ENCODE assay signal across 16 cellular contexts in genomic region chr7:116766881-116767280, GRCh38.
A peak's percentile ranks its signal among the peaks of the same experiment; 100 is the strongest.
DNase-seq lines count a peak whose midpoint lies in the region; ATAC-seq lines count a peak whose summit lies in the region.
"Had no signal": no experiment of that assay in that cellular context is flagged by ENCODE, and none has a peak within 500 bp of the region (broad histone marks: within the 10 kb centered on the region; RNA-seq: fewer than 3 reads in every experiment).

No MANE protein-coding gene starts in this region.

- H3K36me3 Mint-ChIP-seq in stimulated activated effector memory CD8-positive, alpha-beta T cell treated with anti-CD3 and anti-CD28 coated beads, Interleukin-12 subunit alpha, Interleukin-12 subunit beta, amount 100 ng/mL, for 72 hours: no peaks in the 10 kb centered on the region

- no peak overlapping the region for H3K27ac Mint-ChIP-seq in stimulated activated effector memory CD8-positive, alpha-beta T cell treated with anti-CD3 and anti-CD28 coated beads, Interleukin-12 subunit alpha, Interleukin-12 subunit beta, amount 100 ng/mL, for 72 hours

- H3K9me3 Mint-ChIP-seq in stimulated activated effector memory CD8-positive, alpha-beta T cell treated with anti-CD3 and anti-CD28 coated beads, Interleukin-12 subunit alpha, Interleukin-12 subunit beta, amount 100 ng/mL, for 72 hours: no peaks in the 10 kb centered on the region
- H3K9me3 Mint-ChIP-seq: H9 had no signal

- H3K4me3 Mint-ChIP-seq in stimulated activated effector memory CD8-positive, alpha-beta T cell treated with anti-CD3 and anti-CD28 coated beads, Interleukin-12 subunit alpha, Interleukin-12 subunit beta, amount 100 ng/mL, for 72 hours: no peak overlapping the region
- H3K4me3 Mint-ChIP-seq: H9 had no signal

- DNase-seq in DMS53 (lab: John Stamatoyannopoulos, UW) (peak; percentile 13), DMS53 treated with DMSO at 0.1 percent for 48 hours (lab: John Stamatoyannopoulos, UW; ENCODE audit: unreplicated experiment) (no peak), left lobe of liver (ENCODE audit: low spot score) (no peak), mucosa of gallbladder (ENCODE audit: low spot score) (peak; percentile 21), AG20443 (ENCODE audit: low spot score) (no peak), NCI-H82 (lab: John Stamatoyannopoulos, UW) (no peak)
- no peak for DNase-seq in stimulated activated effector memory CD8-positive, alpha-beta T cell treated with anti-CD3 and anti-CD28 coated beads, Interleukin-12 subunit alpha, Interleukin-12 subunit beta, amount 100 ng/mL, for 72 hours (ENCODE audit: low spot score in 2 of 2)
- no peak for DNase-seq in central memory CD4-positive, alpha-beta T cell
- DNase-seq: AML-193, Calu3, DMS 273 treated with DMSO at 0.1 percent for 48 hours, DND-41, GDM1, GOT3, H9, IMR-90 had no signal

- no peaks in the 10 kb centered on the region for H3K4me1 Mint-ChIP-seq in stimulated activated effector memory CD8-positive, alpha-beta T cell treated with anti-CD3 and anti-CD28 coated beads, Interleukin-12 subunit alpha, Interleukin-12 subunit beta, amount 100 ng/mL, for 72 hours
- H3K4me1 Mint-ChIP-seq: H9 had no signal

- ATAC-seq in left lobe of liver: peak; percentile 89
- ATAC-seq in stimulated activated effector memory CD8-positive, alpha-beta T cell treated with anti-CD3 and anti-CD28 coated beads, Interleukin-12 subunit alpha, Interleukin-12 subunit beta, amount 100 ng/mL, for 72 hours: peak; percentile 24

Comparison
In these comparisons a context has a peak if more than half of its experiments do, and no peak if none do; other contexts are left out.
1. DNase-seq: peak in DMS53 (single experiment) and mucosa of gallbladder (single experiment); none in DMS53 treated with DMSO at 0.1 percent for 48 hours (single experiment), left lobe of liver (single experiment), stimulated activated effector memory CD8-positive, alpha-beta T cell treated with anti-CD3 and anti-CD28 coated beads, Interleukin-12 subunit alpha, Interleukin-12 subunit beta, amount 100 ng/mL, for 72 hours (0 of 2), central memory CD4-positive, alpha-beta T cell (single experiment), AG20443 (single experiment) and NCI-H82 (single experiment).